In genomic region chr20:51526105-51526470, GRCh38 we compare ENCODE assay signal across 9 cellular contexts. TPM values are rescaled to one million over a fixed set of nuclear protein-coding genes. Genes with fewer than 3 reads are reported as not detected.
DNase-seq lines count a peak whose midpoint lies in the region; ATAC-seq and TF ChIP-seq lines count a peak whose summit lies in the region.
"Had no signal": no experiment of that assay in that cellular context is flagged by ENCODE, and none has a peak within 500 bp of the region (broad histone marks: within the 10 kb centered on the region; RNA-seq: fewer than 3 reads in every experiment).

No MANE protein-coding gene starts in this region.

- intact Hi-C loops in CD8-positive, alpha-beta T cell (cut with DNase I, micrococcal nuclease): no loop called here

- H3K4me3 ChIP-seq in CD8-positive, alpha-beta T cell (ENCODE audit: low read depth, low read length): peak overlapping the region; percentile 13
- no peak overlapping the region for H3K4me3 ChIP-seq in BE2C (ENCODE audit: low read depth, low read length)

- H3K9me3 ChIP-seq in CD8-positive, alpha-beta T cell (ENCODE audit: low read length): no peaks in the 10 kb centered on the region
- H3K9me3 ChIP-seq in T-helper 17 cell (ENCODE audit: control insufficient read depth, low read length, poor library complexity, severe bottlenecking) (no peaks in the 10 kb centered on the region), BE2C (no peaks in the 10 kb centered on the region)

- CTCF ChIA-PET in CD8-positive, alpha-beta T cell (lab: Charles Lee): interaction anchor here (1.0 to 1.6 kb wide), 7 partner anchors 10 to 69 kb away, joined by 3 to 5 read pairs (median 3); no protein-coding TSS in a partner anchor

- H3K36me3 ChIP-seq in CD8-positive, alpha-beta T cell (ENCODE audit: insufficient read depth, low read length): no peaks in the 10 kb centered on the region
- no peaks in the 10 kb centered on the region for H3K36me3 ChIP-seq in BE2C

- TF ChIP-seq CTCF in CD8-positive, alpha-beta T cell (IDR thresholded peaks at IDR 0.05): no peak
- TF ChIP-seq CTCF in mesothelial cell of epicardium (IDR thresholded peaks at IDR 0.05; ENCODE audit: unreplicated experiment): no peak
- TF ChIP-seq CTCF in BE2C (IDR thresholded peaks at IDR 0.05; ENCODE audit: low read depth, low read length): no peak

- ATAC-seq in CD8-positive, alpha-beta T cell: no peak
- ATAC-seq in GM19395 (IDR thresholded peaks at IDR 0.05; ENCODE audit: unreplicated experiment) (peak; percentile 11), T-helper 17 cell (no peak), HG03095 (IDR thresholded peaks at IDR 0.05; ENCODE audit: unreplicated experiment) (no peak)
- ATAC-seq: left colon had no signal

- no peaks in the 10 kb centered on the region for H3K9me3 Mint-ChIP-seq in CD8-positive, alpha-beta T cell
- no peaks in the 10 kb centered on the region for H3K9me3 Mint-ChIP-seq in mesothelial cell of epicardium

- peaks cover 77% of the 10 kb centered on the region for H3K4me1 Mint-ChIP-seq in CD8-positive, alpha-beta T cell (ENCODE audit: low read depth)
- H3K4me1 Mint-ChIP-seq in T-helper 17 cell: peaks cover 72% of the 10 kb centered on the region
- peaks cover 50% of the 10 kb centered on the region for H3K4me1 Mint-ChIP-seq in mesothelial cell of epicardium

- DNase-seq in CD8-positive, alpha-beta T cell: no peak
- no peak for DNase-seq in T-helper 17 cell
- no peak for DNase-seq in mesothelial cell of epicardium (ENCODE audit: low spot score in 2 of 2, unreplicated experiment in 2 of 2)
- no peak for DNase-seq in SW480 (ENCODE audit: low spot score)
- DNase-seq in dedifferentiated amniotic fluid mesenchymal stem cell (ENCODE audit: extremely low spot score): no peak
- DNase-seq in BE2C: no peak

- no peaks in the 10 kb centered on the region for H3K27me3 ChIP-seq in CD8-positive, alpha-beta T cell (ENCODE audit: insufficient read depth, low read length)
- no peaks in the 10 kb centered on the region; the same call in 1 of the 2 replicates for H3K27me3 ChIP-seq in BE2C

- peaks cover 67% of the 10 kb centered on the region for H3K4me1 ChIP-seq in CD8-positive, alpha-beta T cell (ENCODE audit: insufficient read depth, low read length)
- H3K4me1 ChIP-seq in BE2C: no peaks in the 10 kb centered on the region

- H3K36me3 Mint-ChIP-seq in CD8-positive, alpha-beta T cell: peaks cover 39% of the 10 kb centered on the region
- H3K36me3 Mint-ChIP-seq in T-helper 17 cell (ENCODE audit: low read depth) (peaks cover 5% of the 10 kb centered on the region), mesothelial cell of epicardium (peaks cover 10% of the 10 kb centered on the region)

- H3K27me3 Mint-ChIP-seq in CD8-positive, alpha-beta T cell (ENCODE audit: low read depth): no peaks in the 10 kb centered on the region
- H3K27me3 Mint-ChIP-seq in T-helper 17 cell (no peaks in the 10 kb centered on the region), mesothelial cell of epicardium (ENCODE audit: low read depth) (no peaks in the 10 kb centered on the region)

- H3K4me3 Mint-ChIP-seq in CD8-positive, alpha-beta T cell: peak overlapping the region; percentile 70
- H3K4me3 Mint-ChIP-seq in T-helper 17 cell (peak overlapping the region; percentile 94), mesothelial cell of epicardium (no peak overlapping the region)

- H3K27ac ChIP-seq in CD8-positive, alpha-beta T cell (ENCODE audit: low read depth, low read length): peak overlapping the region; percentile 28

- peak overlapping the region; percentile 93 for H3K27ac Mint-ChIP-seq in CD8-positive, alpha-beta T cell
- peak overlapping the region; percentile 98 for H3K27ac Mint-ChIP-seq in T-helper 17 cell
- H3K27ac Mint-ChIP-seq in mesothelial cell of epicardium: peak overlapping the region; percentile 72

- POLR2A ChIA-PET in CD8-positive, alpha-beta T cell (lab: Charles Lee): interaction anchor here (1.1 to 1.4 kb wide), 2 partner anchors 10 to 17 kb away, joined by 4 to 5 read pairs; partner anchors contain the start of gene NFATC2

RNA-seq across cellular contexts. Expression of gene NFATC2, which starts 16.4 kb away (rescaled TPM):
- 10 to 100 TPM; 32.6 to 34.9 TPM for total RNA-seq in CD8-positive, alpha-beta T cell
- 10 to 100 TPM; 51.0 to 58.7 TPM for total RNA-seq in T-helper 17 cell
- 13.1 to 14.0 TPM (median 14.0 TPM) in 3 replicates for total RNA-seq in mesothelial cell of epicardium
- polyA plus RNA-seq in BE2C (2012; ENCODE audit: insufficient read depth, insufficient read length, low read depth): not detected
